22 cellular contexts compared by ENCODE assay signal in the genomic region with DNA sequence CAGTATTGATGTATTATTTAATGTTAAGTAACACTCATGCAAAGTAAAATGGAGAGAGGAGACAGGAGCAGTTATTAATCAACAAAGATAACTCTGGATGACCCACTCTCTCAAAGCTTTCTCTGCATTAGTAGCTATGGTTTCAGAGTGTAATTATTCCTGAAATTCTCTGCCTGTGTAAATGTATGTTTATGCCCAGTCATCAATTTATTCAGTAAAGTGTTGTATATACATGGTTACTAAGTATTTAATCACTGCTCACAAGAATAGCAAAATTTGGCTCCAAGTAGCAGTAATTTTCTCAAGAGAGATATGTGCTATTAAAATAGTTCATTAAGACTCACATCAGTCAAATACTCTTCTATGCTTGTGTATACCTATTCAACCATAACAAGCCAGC.
"Had no signal": no experiment of that assay in that cellular context is flagged by ENCODE, and none has a peak within 500 bp of the region (broad histone marks: within the 10 kb centered on the region; RNA-seq: fewer than 3 reads in every experiment).

No MANE protein-coding gene starts in this region.

- H3K9ac ChIP-seq: SK-N-SH had no signal

- H3K36me3 ChIP-seq: MG63, SJSA1 had no signal

- H3K4me3 ChIP-seq: MG63, SJSA1 had no signal

- FAIRE-seq: RCC 7860 had no signal

- ATAC-seq: T-helper 17 cell had no signal

- H3K27ac ChIP-seq: SJSA1 had no signal

- H3K4me2 ChIP-seq: SK-N-SH had no signal

- H3K4me1 ChIP-seq: SJSA1 had no signal

- H3K9me3 ChIP-seq: MG63, SJSA1, SK-N-SH had no signal

- H3K27me3 ChIP-seq: MG63 had no signal

- DNase-seq: Karpas-422, KG1, MG63, NCI-H1092, NCI-H1436, NCI-H187, NCI-H2029, NCI-H2081 treated with DMSO at 0.1 percent for 48 hours, NCI-H226, NCI-H446, NCI-H510A, NCI-H524 treated with DMSO at 0.1 percent for 48 hours, NCI-H69, NCI-H774, Right ventricle myocardium superior, RPMI8226, SIG-M5, SK-N-SH, T-helper 1 cell, T-helper 17 cell had no signal
